In genomic region chr1:8740034-8740449, GRCh38 we compare ENCODE assay signal across 17 cellular contexts.
DNase-seq lines count a peak whose midpoint lies in the region; ATAC-seq and TF ChIP-seq lines count a peak whose summit lies in the region.
"Had no signal": no experiment of that assay in that cellular context is flagged by ENCODE, and none has a peak within 500 bp of the region (broad histone marks: within the 10 kb centered on the region; RNA-seq: fewer than 3 reads in every experiment).

No MANE protein-coding gene starts in this region.

- peaks cover 36% of the 10 kb centered on the region for H3K36me3 ChIP-seq in endodermal cell (ENCODE audit: control insufficient read depth, insufficient read depth, low read length)
- H3K36me3 ChIP-seq in CD8-positive, alpha-beta memory T cell (ENCODE audit: insufficient read depth, low read length): no peaks in the 10 kb centered on the region
- H3K36me3 ChIP-seq: SJCRH30 had no signal

- H3K4me1 ChIP-seq in endodermal cell (ENCODE audit: control insufficient read depth, insufficient read depth, low read length): no peaks in the 10 kb centered on the region
- no peaks in the 10 kb centered on the region for H3K4me1 ChIP-seq in CD8-positive, alpha-beta memory T cell (ENCODE audit: insufficient read depth, low read length)
- H3K4me1 ChIP-seq: SJCRH30 had no signal

- CTCF ChIA-PET in CD8-positive, alpha-beta memory T cell (lab: Charles Lee): no interaction called here

- H3K9me3 ChIP-seq in endodermal cell (ENCODE audit: control insufficient read depth, low read length): peaks cover 41% of the 10 kb centered on the region
- no peaks in the 10 kb centered on the region for H3K9me3 ChIP-seq in CD8-positive, alpha-beta memory T cell (ENCODE audit: low read length)
- H3K9me3 ChIP-seq: body of pancreas had no signal

- H3K27ac Mint-ChIP-seq in endodermal cell: no peak overlapping the region
- no peak overlapping the region for H3K27ac Mint-ChIP-seq in CD8-positive, alpha-beta memory T cell
- H3K27ac Mint-ChIP-seq: activated B cell treated with CpG ODN at 0.5 μM for 24 hours; CD4-positive, CD25-positive, alpha-beta regulatory T cell; GM23338 had no signal

- H3K27me3 Mint-ChIP-seq in endodermal cell (ENCODE audit: insufficient read depth): no peaks in the 10 kb centered on the region
- no peaks in the 10 kb centered on the region for H3K27me3 Mint-ChIP-seq in CD8-positive, alpha-beta memory T cell
- H3K27me3 Mint-ChIP-seq: activated B cell treated with CpG ODN at 0.5 μM for 24 hours; CD4-positive, CD25-positive, alpha-beta regulatory T cell had no signal

- POLR2A ChIA-PET in CD8-positive, alpha-beta memory T cell (lab: Charles Lee): no interaction called here

- H3K9me3 Mint-ChIP-seq in endodermal cell: peaks cover 27% of the 10 kb centered on the region
- H3K9me3 Mint-ChIP-seq in CD8-positive, alpha-beta memory T cell: peaks cover 3 to 9% (median 5%) of the 10 kb centered on the region in 5 donors

- peaks cover 46% of the 10 kb centered on the region for H3K36me3 Mint-ChIP-seq in endodermal cell (ENCODE audit: low read depth)
- peaks cover 8 to 15% (median 12%) of the 10 kb centered on the region in 3 donors for H3K36me3 Mint-ChIP-seq in CD8-positive, alpha-beta memory T cell

- peak overlapping the region; percentile 16 for H3K4me3 ChIP-seq in endodermal cell (ENCODE audit: low read length)
- no peak overlapping the region for H3K4me3 ChIP-seq in CD8-positive, alpha-beta memory T cell (ENCODE audit: low read length)
- H3K4me3 ChIP-seq: body of pancreas, GM23338, SJCRH30 had no signal

- intact Hi-C loops in left colon (cut with DNase I, micrococcal nuclease): no loop called here

- H3K27me3 ChIP-seq in endodermal cell (ENCODE audit: control insufficient read depth, insufficient read depth, low read length, poor library complexity, severe bottlenecking): no peaks in the 10 kb centered on the region
- no peaks in the 10 kb centered on the region for H3K27me3 ChIP-seq in CD8-positive, alpha-beta memory T cell (ENCODE audit: insufficient read depth, low read length, poor library complexity, severe bottlenecking)
- H3K27me3 ChIP-seq: body of pancreas, SJCRH30 had no signal

- no peak overlapping the region for H3K4me3 Mint-ChIP-seq in endodermal cell
- H3K4me3 Mint-ChIP-seq in CD8-positive, alpha-beta memory T cell: no peak overlapping the region
- H3K4me3 Mint-ChIP-seq: activated B cell treated with CpG ODN at 0.5 μM for 24 hours; CD4-positive, CD25-positive, alpha-beta regulatory T cell; GM23338 had no signal

- no peak overlapping the region for H3K9ac ChIP-seq in endodermal cell (ENCODE audit: extremely low read depth, low read length, poor library complexity, severe bottlenecking)
- H3K9ac ChIP-seq: KMS-11 had no signal

- TF ChIP-seq CTCF in endodermal cell (conservative IDR thresholded peaks at IDR 0.05): no peak

- ATAC-seq in left colon (peak; percentile 29), HG02798 (IDR thresholded peaks at IDR 0.05; ENCODE audit: poor library complexity, unreplicated experiment) (no peak), HG03457 (IDR thresholded peaks at IDR 0.05; ENCODE audit: unreplicated experiment) (no peak)
- ATAC-seq: body of pancreas, left ventricle myocardium superior had no signal

- no peak overlapping the region for H3K27ac ChIP-seq in endodermal cell (ENCODE audit: low read depth, low read length)
- H3K27ac ChIP-seq in CD8-positive, alpha-beta memory T cell (ENCODE audit: low read depth, low read length): no peak overlapping the region
- H3K27ac ChIP-seq: body of pancreas, KMS-11, SJCRH30 had no signal

- H3K4me1 Mint-ChIP-seq in endodermal cell: peaks cover 5% of the 10 kb centered on the region
- H3K4me1 Mint-ChIP-seq in CD8-positive, alpha-beta memory T cell: peaks cover 0 to 4% (median 2%) of the 10 kb centered on the region in 3 donors
- H3K4me1 Mint-ChIP-seq: GM23338 had no signal

- DNase-seq in EH (ENCODE audit: low read depth): peak; percentile 78
- peak; percentile 24 for DNase-seq in NCI-H226
- no peak for DNase-seq in endodermal cell
- no peak for DNase-seq in left colon
- no peak for DNase-seq in DMS153 treated with DMSO at 0.1 percent for 48 hours (lab: John Stamatoyannopoulos, UW; ENCODE audit: unreplicated experiment)
- no peak for DNase-seq in CD8-positive, alpha-beta memory T cell
- DNase-seq: activated B cell treated with CpG ODN at 0.5 μM for 24 hours; activated T-cell treated with anti-CD3 and anti-CD28 coated beads, Interleukin-2, amount 50 U/mL, for 48 hours; body of pancreas; CD4-positive, CD25-positive, alpha-beta regulatory T cell; left ventricle myocardium superior; NCI-H524 had no signal

Comparison
In these comparisons a context has a peak if more than half of its experiments do, and no peak if none do; other contexts are left out.
1. DNase-seq: peak in EH (single experiment) and NCI-H226 (single experiment); none in endodermal cell (single experiment), left colon (0 of 2), DMS153 treated with DMSO at 0.1 percent for 48 hours (single experiment) and CD8-positive, alpha-beta memory T cell (0 of 5).